Comparison of ENCODE assay signal across 1 cellular context in genomic region chr2:207772081-207772843, GRCh38.
A peak's percentile ranks its signal among the peaks of the same experiment; 100 is the strongest.
TF ChIP-seq lines count a peak whose summit lies in the region.

No MANE protein-coding gene starts in this region.

TF ChIP-seq in H1, 55 proteins besides CTCF, POLR2A, EP300 and RAD21:
- TF ChIP-seq, protein P1, sequence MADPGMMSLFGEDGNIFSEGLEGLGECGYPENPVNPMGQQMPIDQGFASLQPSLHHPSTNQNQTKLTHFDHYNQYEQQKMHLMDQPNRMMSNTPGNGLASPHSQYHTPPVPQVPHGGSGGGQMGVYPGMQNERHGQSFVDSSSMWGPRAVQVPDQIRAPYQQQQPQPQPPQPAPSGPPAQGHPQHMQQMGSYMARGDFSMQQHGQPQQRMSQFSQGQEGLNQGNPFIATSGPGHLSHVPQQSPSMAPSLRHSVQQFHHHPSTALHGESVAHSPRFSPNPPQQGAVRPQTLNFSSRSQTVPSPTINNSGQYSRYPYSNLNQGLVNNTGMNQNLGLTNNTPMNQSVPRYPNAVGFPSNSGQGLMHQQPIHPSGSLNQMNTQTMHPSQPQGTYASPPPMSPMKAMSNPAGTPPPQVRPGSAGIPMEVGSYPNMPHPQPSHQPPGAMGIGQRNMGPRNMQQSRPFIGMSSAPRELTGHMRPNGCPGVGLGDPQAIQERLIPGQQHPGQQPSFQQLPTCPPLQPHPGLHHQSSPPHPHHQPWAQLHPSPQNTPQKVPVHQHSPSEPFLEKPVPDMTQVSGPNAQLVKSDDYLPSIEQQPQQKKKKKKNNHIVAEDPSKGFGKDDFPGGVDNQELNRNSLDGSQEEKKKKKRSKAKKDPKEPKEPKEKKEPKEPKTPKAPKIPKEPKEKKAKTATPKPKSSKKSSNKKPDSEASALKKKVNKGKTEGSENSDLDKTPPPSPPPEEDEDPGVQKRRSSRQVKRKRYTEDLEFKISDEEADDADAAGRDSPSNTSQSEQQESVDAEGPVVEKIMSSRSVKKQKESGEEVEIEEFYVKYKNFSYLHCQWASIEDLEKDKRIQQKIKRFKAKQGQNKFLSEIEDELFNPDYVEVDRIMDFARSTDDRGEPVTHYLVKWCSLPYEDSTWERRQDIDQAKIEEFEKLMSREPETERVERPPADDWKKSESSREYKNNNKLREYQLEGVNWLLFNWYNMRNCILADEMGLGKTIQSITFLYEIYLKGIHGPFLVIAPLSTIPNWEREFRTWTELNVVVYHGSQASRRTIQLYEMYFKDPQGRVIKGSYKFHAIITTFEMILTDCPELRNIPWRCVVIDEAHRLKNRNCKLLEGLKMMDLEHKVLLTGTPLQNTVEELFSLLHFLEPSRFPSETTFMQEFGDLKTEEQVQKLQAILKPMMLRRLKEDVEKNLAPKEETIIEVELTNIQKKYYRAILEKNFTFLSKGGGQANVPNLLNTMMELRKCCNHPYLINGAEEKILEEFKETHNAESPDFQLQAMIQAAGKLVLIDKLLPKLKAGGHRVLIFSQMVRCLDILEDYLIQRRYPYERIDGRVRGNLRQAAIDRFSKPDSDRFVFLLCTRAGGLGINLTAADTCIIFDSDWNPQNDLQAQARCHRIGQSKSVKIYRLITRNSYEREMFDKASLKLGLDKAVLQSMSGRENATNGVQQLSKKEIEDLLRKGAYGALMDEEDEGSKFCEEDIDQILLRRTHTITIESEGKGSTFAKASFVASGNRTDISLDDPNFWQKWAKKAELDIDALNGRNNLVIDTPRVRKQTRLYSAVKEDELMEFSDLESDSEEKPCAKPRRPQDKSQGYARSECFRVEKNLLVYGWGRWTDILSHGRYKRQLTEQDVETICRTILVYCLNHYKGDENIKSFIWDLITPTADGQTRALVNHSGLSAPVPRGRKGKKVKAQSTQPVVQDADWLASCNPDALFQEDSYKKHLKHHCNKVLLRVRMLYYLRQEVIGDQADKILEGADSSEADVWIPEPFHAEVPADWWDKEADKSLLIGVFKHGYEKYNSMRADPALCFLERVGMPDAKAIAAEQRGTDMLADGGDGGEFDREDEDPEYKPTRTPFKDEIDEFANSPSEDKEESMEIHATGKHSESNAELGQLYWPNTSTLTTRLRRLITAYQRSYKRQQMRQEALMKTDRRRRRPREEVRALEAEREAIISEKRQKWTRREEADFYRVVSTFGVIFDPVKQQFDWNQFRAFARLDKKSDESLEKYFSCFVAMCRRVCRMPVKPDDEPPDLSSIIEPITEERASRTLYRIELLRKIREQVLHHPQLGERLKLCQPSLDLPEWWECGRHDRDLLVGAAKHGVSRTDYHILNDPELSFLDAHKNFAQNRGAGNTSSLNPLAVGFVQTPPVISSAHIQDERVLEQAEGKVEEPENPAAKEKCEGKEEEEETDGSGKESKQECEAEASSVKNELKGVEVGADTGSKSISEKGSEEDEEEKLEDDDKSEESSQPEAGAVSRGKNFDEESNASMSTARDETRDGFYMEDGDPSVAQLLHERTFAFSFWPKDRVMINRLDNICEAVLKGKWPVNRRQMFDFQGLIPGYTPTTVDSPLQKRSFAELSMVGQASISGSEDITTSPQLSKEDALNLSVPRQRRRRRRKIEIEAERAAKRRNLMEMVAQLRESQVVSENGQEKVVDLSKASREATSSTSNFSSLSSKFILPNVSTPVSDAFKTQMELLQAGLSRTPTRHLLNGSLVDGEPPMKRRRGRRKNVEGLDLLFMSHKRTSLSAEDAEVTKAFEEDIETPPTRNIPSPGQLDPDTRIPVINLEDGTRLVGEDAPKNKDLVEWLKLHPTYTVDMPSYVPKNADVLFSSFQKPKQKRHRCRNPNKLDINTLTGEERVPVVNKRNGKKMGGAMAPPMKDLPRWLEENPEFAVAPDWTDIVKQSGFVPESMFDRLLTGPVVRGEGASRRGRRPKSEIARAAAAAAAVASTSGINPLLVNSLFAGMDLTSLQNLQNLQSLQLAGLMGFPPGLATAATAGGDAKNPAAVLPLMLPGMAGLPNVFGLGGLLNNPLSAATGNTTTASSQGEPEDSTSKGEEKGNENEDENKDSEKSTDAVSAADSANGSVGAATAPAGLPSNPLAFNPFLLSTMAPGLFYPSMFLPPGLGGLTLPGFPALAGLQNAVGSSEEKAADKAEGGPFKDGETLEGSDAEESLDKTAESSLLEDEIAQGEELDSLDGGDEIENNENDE (IDR thresholded peaks at IDR 0.05; ENCODE audit: insufficient replicate concordance, low read length), result no peak
- TF ChIP-seq SIRT6 (IDR thresholded peaks at IDR 0.05; ENCODE audit: low read length), result no peak
- peak; percentile 15; the same call in 1 of the 2 replicates for TF ChIP-seq ATF2 (IDR thresholded peaks at IDR 0.05; ENCODE audit: low read length)
- peak; percentile 84; the same call in 1 of the 2 replicates for TF ChIP-seq SRF (IDR thresholded peaks at IDR 0.05; ENCODE audit: low read depth, low read length)
- TF ChIP-seq YY1 (IDR thresholded peaks at IDR 0.05; ENCODE audit: low read depth, low read length), result peak; percentile 64
- TF ChIP-seq CBX8 (IDR thresholded peaks at IDR 0.05; ENCODE audit: borderline replicate concordance, low read depth, low read length), result no peak
